In genomic region chr1:48582408-48582807, GRCh38 we compare ENCODE assay signal across 20 cellular contexts.
A peak's percentile ranks its signal among the peaks of the same experiment; 100 is the strongest.
DNase-seq lines count a peak whose midpoint lies in the region; ATAC-seq and TF ChIP-seq lines count a peak whose summit lies in the region.
"Had no signal": no experiment of that assay in that cellular context is flagged by ENCODE, and none has a peak within 500 bp of the region (broad histone marks: within the 10 kb centered on the region; RNA-seq: fewer than 3 reads in every experiment).

No MANE protein-coding gene starts in this region.

- no peak for TF ChIP-seq CTCF in mammary epithelial cell (conservative IDR thresholded peaks at IDR 0.05 in 1 of 2, IDR thresholded peaks at IDR 0.05 in 1 of 2; ENCODE audit: extremely low read depth in 1 of 2, insufficient read depth in 1 of 2, low read depth in 1 of 2, low read length in 2 of 2)
- TF ChIP-seq CTCF in MCF 10A (IDR thresholded peaks at IDR 0.05; ENCODE audit: unreplicated experiment), result no peak
- no peak for TF ChIP-seq CTCF in HEK293 (tag by site-specific recombination; IDR thresholded peaks at IDR 0.05)
- no peak for TF ChIP-seq CTCF in epithelial cell of esophagus (IDR thresholded peaks at IDR 0.05; ENCODE audit: insufficient read depth, low read depth, low read length, missing control alignments)
- TF ChIP-seq CTCF in natural killer cell (IDR thresholded peaks at IDR 0.05), result no peak

- H3K4me3 ChIP-seq in mammary epithelial cell (replicated peaks in 1 of 3; ENCODE audit: insufficient read depth in 1 of 3, low read depth in 2 of 3, low read length in 3 of 3), result no peak overlapping the region
- H3K4me3 ChIP-seq in HEK293 (ENCODE audit: low read depth, low read length), result no peak overlapping the region
- H3K4me3 ChIP-seq in epithelial cell of esophagus (ENCODE audit: low read length), result no peak overlapping the region
- H3K4me3 ChIP-seq: A549; BLaER1 treated with 17β-estradiol and CSF1 and Interleukin-3, amounts not matched to agents 10 nM and 100 nM had no signal

- POLR2A ChIA-PET in MCF 10A (lab: Yijun Ruan, JAX) (no interaction called here), HEK293 (lab: Yijun Ruan, JAX) (no interaction called here)

- peak overlapping the region; percentile 9 for H3K4me2 ChIP-seq in mammary epithelial cell (ENCODE audit: insufficient read depth, low read depth, low read length)
- H3K4me2 ChIP-seq: A549; BLaER1 treated with 17β-estradiol and CSF1 and Interleukin-3, amounts not matched to agents 10 nM and 100 nM had no signal

- CTCF ChIA-PET in mammary epithelial cell (lab: Charles Lee; ENCODE audit: low non-redundant PET) (no interaction called here), MCF 10A (lab: Yijun Ruan, JAX) (interaction anchor here (0.6 to 3.1 kb wide), 2 partner anchors 10 to 93 kb away, joined by 4 to 29 read pairs; no protein-coding TSS in a partner anchor), HEK293 (lab: Yijun Ruan, JAX) (no interaction called here)

- DNase-seq in mammary epithelial cell, result peak; percentile 26
- no peak for DNase-seq in MCF 10A (ENCODE audit: unreplicated experiment)
- DNase-seq in NCI-H2171 treated with DMSO at 0.1 percent for 48 hours (lab: John Stamatoyannopoulos, UW), result peak; percentile 83
- peak; percentile 44 for DNase-seq in epithelial cell of esophagus (ENCODE audit: low read depth)
- DNase-seq in natural killer cell, result no peak
- DNase-seq: AML-193; Caco-2; Calu3; CD4-positive, alpha-beta T cell; CD8-positive, alpha-beta T cell; DMS79 treated with DMSO at 0.1 percent for 48 hours; GF-D8 had no signal

- H3K9me3 Mint-ChIP-seq in MCF 10A (ENCODE audit: unreplicated experiment), result no peaks in the 10 kb centered on the region
- no peaks in the 10 kb centered on the region for H3K9me3 Mint-ChIP-seq in natural killer cell
- H3K9me3 Mint-ChIP-seq: CD4-positive, alpha-beta T cell; CD8-positive, alpha-beta T cell had no signal

- no peaks in the 10 kb centered on the region for H3K36me3 Mint-ChIP-seq in MCF 10A (ENCODE audit: insufficient read depth, unreplicated experiment)
- H3K36me3 Mint-ChIP-seq in natural killer cell, result no peaks in the 10 kb centered on the region
- H3K36me3 Mint-ChIP-seq: CD8-positive, alpha-beta T cell had no signal

- H3K4me1 Mint-ChIP-seq in MCF 10A (ENCODE audit: insufficient read depth, unreplicated experiment) (no peaks in the 10 kb centered on the region), natural killer cell (no peaks in the 10 kb centered on the region)
- H3K4me1 Mint-ChIP-seq: B cell had no signal

- in situ Hi-C loops in mammary epithelial cell (cut with MboI; ENCODE audit: low sequenced_read_pairs in 2 of 2), result no loop called here

- H3K27me3 ChIP-seq in mammary epithelial cell (ENCODE audit: insufficient read depth, low read length), result peaks cover 3% of the 10 kb centered on the region
- H3K27me3 ChIP-seq: BLaER1 treated with 17β-estradiol and CSF1 and Interleukin-3, amounts not matched to agents 10 nM and 100 nM had no signal

- no TSS peak for BruUV-seq in mammary epithelial cell (replicated peaks; lab: Mats Ljungman, UMichigan)
- no TSS peak for BruUV-seq in MCF 10A (replicated peaks; lab: Mats Ljungman, UMichigan)

- H2AFZ ChIP-seq in mammary epithelial cell (ENCODE audit: low read depth, low read length), result peak overlapping the region; percentile 77

- H3K9ac ChIP-seq in mammary epithelial cell (ENCODE audit: insufficient read depth, low read length), result no peak overlapping the region
- H3K9ac ChIP-seq: BLaER1 treated with 17β-estradiol and CSF1 and Interleukin-3, amounts not matched to agents 10 nM and 100 nM had no signal

- H3K27ac ChIP-seq in mammary epithelial cell (ENCODE audit: insufficient read depth, low read depth, low read length) (no peak overlapping the region), HEK293 (ENCODE audit: extremely low read depth, low read depth, low read length) (no peak overlapping the region)
- H3K27ac ChIP-seq: 22Rv1; A549; BLaER1 treated with 17β-estradiol and CSF1 and Interleukin-3, amounts not matched to agents 10 nM and 100 nM; C4-2B had no signal

- no peaks in the 10 kb centered on the region for H3K79me2 ChIP-seq in mammary epithelial cell (ENCODE audit: insufficient read depth, low read length)

- 20% methylated on average over 3 of the region's 3 CpGs for WGBS in mammary epithelial cell (ENCODE audit: low coverage, missing lambda C conversion rate)

- H3K27ac Mint-ChIP-seq in MCF 10A (ENCODE audit: low read depth, unreplicated experiment), result no peak overlapping the region
- no peak overlapping the region for H3K27ac Mint-ChIP-seq in natural killer cell
- H3K27ac Mint-ChIP-seq: B cell; CD4-positive, alpha-beta T cell; CD8-positive, alpha-beta T cell had no signal

- intact Hi-C loops in mammary epithelial cell (cut with micrococcal nuclease), result no loop called here
- intact Hi-C loops in MCF 10A (cut with micrococcal nuclease), result no loop called here
- intact Hi-C loops in natural killer cell (cut with micrococcal nuclease), result no loop called here

- no peaks in the 10 kb centered on the region for H4K20me1 ChIP-seq in mammary epithelial cell (ENCODE audit: insufficient read depth, low read length)
- H4K20me1 ChIP-seq: BLaER1 treated with 17β-estradiol and CSF1 and Interleukin-3, amounts not matched to agents 10 nM and 100 nM had no signal

- H3K4me3 Mint-ChIP-seq in MCF 10A (ENCODE audit: unreplicated experiment), result no peak overlapping the region
- no peak overlapping the region for H3K4me3 Mint-ChIP-seq in natural killer cell
- H3K4me3 Mint-ChIP-seq: B cell; CD4-positive, alpha-beta T cell; CD8-positive, alpha-beta T cell had no signal

- ATAC-seq in natural killer cell, result no peak
- ATAC-seq in HG02840 (IDR thresholded peaks at IDR 0.05; ENCODE audit: low FRiP score, unreplicated experiment), result no peak
- no peak for ATAC-seq in HG03457 (IDR thresholded peaks at IDR 0.05; ENCODE audit: unreplicated experiment)
- ATAC-seq: A549; CD8-positive, alpha-beta T cell had no signal

- no peaks in the 10 kb centered on the region for H3K36me3 ChIP-seq in mammary epithelial cell (ENCODE audit: insufficient read depth, low read length)
- H3K36me3 ChIP-seq in HEK293 (ENCODE audit: control insufficient read depth in 2 of 2, insufficient read depth in 1 of 2, low read length in 2 of 2), result no peaks in the 10 kb centered on the region
- H3K36me3 ChIP-seq: BLaER1 treated with 17β-estradiol and CSF1 and Interleukin-3, amounts not matched to agents 10 nM and 100 nM had no signal

- dilution Hi-C loops in mammary epithelial cell (cut with HindIII; ENCODE audit: low sequenced_read_pairs), result no loop called here

- H3K9me3 ChIP-seq in mammary epithelial cell (replicated peaks; ENCODE audit: insufficient read depth, low read length), result no peaks in the 10 kb centered on the region
- H3K9me3 ChIP-seq in HEK293 (ENCODE audit: control insufficient read depth, insufficient read depth, low read depth, low read length), result no peaks in the 10 kb centered on the region
- H3K9me3 ChIP-seq: A549; BLaER1 treated with 17β-estradiol and CSF1 and Interleukin-3, amounts not matched to agents 10 nM and 100 nM; Caco-2 had no signal

- peaks cover 6% of the 10 kb centered on the region for H3K4me1 ChIP-seq in mammary epithelial cell (ENCODE audit: insufficient read depth, low read length)
- no peaks in the 10 kb centered on the region for H3K4me1 ChIP-seq in HEK293 (ENCODE audit: control insufficient read depth, insufficient read depth, low read length)
- H3K4me1 ChIP-seq: A549, Caco-2 had no signal

- peaks cover 17% of the 10 kb centered on the region for H3K27me3 Mint-ChIP-seq in MCF 10A (ENCODE audit: insufficient read depth, unreplicated experiment)
- peaks cover 12 to 15% of the 10 kb centered on the region in 2 donors for H3K27me3 Mint-ChIP-seq in natural killer cell (ENCODE audit: low read depth in 2 of 2)

TF ChIP-seq in HEK293, 187 proteins besides CTCF, POLR2A, EP300 and RAD21:
- peak; percentile 70 for TF ChIP-seq ZBTB17 (tag by site-specific recombination; IDR thresholded peaks at IDR 0.05)
- TF ChIP-seq, protein P1, sequence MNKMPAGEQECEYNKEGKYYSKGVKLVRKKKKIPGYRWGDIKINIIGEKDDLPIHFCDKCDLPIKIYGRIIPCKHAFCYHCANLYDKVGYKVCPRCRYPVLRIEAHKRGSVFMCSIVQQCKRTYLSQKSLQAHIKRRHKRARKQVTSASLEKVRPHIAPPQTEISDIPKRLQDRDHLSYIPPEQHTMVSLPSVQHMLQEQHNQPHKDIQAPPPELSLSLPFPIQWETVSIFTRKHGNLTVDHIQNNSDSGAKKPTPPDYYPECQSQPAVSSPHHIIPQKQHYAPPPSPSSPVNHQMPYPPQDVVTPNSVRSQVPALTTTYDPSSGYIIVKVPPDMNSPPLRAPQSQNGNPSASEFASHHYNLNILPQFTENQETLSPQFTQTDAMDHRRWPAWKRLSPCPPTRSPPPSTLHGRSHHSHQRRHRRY (tag by site-specific recombination; IDR thresholded peaks at IDR 0.05), result no peak

Comparison
In these comparisons a context has a peak if more than half of its experiments do, and no peak if none do; other contexts are left out.
1. DNase-seq: peak in mammary epithelial cell (single experiment), NCI-H2171 treated with DMSO at 0.1 percent for 48 hours (single experiment) and epithelial cell of esophagus (single experiment); none in MCF 10A (single experiment) and natural killer cell (single experiment).